ENCODE assay signal across 14 cellular contexts in the genomic region with DNA sequence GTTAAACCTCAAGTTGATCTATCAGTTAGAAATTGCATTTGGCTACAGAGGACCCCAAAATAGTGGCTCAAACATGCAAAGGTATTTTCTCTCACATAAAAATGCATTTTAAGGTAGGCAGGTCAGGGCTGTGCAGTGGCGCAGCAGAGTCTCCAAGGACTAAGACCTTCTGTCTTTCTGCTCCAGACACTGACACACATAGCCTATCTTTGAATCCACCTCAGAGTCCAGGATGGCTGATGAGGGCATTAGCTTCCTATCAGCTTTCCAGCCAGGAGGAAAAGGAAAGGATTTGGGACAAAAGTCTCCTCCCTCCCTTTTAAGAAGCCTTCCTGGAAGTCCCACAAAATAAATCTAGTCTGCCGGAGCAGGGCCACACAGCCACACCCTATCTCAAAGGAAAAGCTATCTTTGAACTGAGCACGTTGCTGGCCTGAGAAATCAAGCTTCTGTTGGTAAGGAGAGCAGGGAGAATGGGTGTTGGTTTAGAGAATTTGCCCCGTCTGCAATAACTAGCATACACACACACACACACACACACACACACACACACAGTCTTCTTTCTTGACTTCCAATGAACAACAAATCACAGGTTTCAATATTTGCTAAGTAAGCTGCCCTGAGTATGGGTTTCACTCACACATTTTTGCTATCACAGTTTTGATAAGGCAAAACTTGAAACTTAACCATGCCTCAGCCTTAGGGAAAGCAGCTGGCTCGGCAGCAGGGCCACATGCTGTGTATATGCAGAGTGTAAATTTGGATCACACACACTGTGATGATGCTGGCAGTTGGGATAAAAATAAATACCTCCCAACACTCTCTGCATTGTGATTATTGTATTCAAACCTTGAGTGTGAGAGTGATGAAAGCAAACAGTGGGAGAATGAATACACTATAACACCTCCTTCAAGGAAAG.
DNase-seq lines count a peak whose midpoint lies in the region; ATAC-seq and TF ChIP-seq lines count a peak whose summit lies in the region.
"Had no signal": no experiment of that assay in that cellular context is flagged by ENCODE, and none has a peak within 500 bp of the region (broad histone marks: within the 10 kb centered on the region; RNA-seq: fewer than 3 reads in every experiment).

No MANE protein-coding gene starts in this region.

- DNase-seq in Right ventricle myocardium inferior (ENCODE audit: missing footprints) (no peak), right atrium auricular region (ENCODE audit: low spot score) (no peak), T-cell (no peak), right cardiac atrium (peak in 2 of 3 donors; percentile 20 to 46), stomach (peak; percentile 42), H7 (no peak), omental fat pad (ENCODE audit: low spot score) (no peak)
- DNase-seq in activated naive CD8-positive, alpha-beta T cell treated with anti-CD3 and anti-CD28 coated beads, Interleukin-2, amount 50 U/mL, for 24 hours, result no peak
- DNase-seq: AML-193, aorta had no signal

- peak overlapping the region; percentile 92 to 93 for H3K27ac Mint-ChIP-seq in T-cell
- no peak overlapping the region for H3K27ac Mint-ChIP-seq in activated naive CD8-positive, alpha-beta T cell treated with anti-CD3 and anti-CD28 coated beads, Interleukin-2, amount 50 U/mL, for 24 hours

- ATAC-seq in Right ventricle myocardium inferior (peak; percentile 81), T-cell (replicated peaks in 1 of 4) (peak; percentile 34 to 46 (median 38)), right cardiac atrium (peak; percentile 78 to 93), omental fat pad (ENCODE audit: low FRiP score) (no peak)
- no peak for ATAC-seq in activated naive CD8-positive, alpha-beta T cell treated with anti-CD3 and anti-CD28 coated beads, Interleukin-2, amount 50 U/mL, for 24 hours

- H3K4me1 Mint-ChIP-seq in T-cell, result peaks cover 77 to 90% (median 79%) of the 10 kb centered on the region in 3 donors
- peaks cover 30% of the 10 kb centered on the region for H3K4me1 Mint-ChIP-seq in activated naive CD8-positive, alpha-beta T cell treated with anti-CD3 and anti-CD28 coated beads, Interleukin-2, amount 50 U/mL, for 24 hours

- no peak for TF ChIP-seq POLR2A in stomach (IDR thresholded peaks at IDR 0.05)

- H3K36me3 ChIP-seq in right atrium auricular region (no peaks in the 10 kb centered on the region), stomach (no peaks in the 10 kb centered on the region), H7 (replicated peaks; ENCODE audit: control insufficient read depth, insufficient read depth, low read length) (no peaks in the 10 kb centered on the region)
- H3K36me3 ChIP-seq: HAP-1, thoracic aorta had no signal

- peaks cover 0 to 4% (median 0%) of the 10 kb centered on the region in 3 donors for H3K9me3 Mint-ChIP-seq in T-cell
- H3K9me3 Mint-ChIP-seq in activated naive CD8-positive, alpha-beta T cell treated with anti-CD3 and anti-CD28 coated beads, Interleukin-2, amount 50 U/mL, for 24 hours, result peaks cover 4% of the 10 kb centered on the region
- H3K9me3 Mint-ChIP-seq: neural crest cell had no signal

- WGBS in right cardiac atrium, result 26% methylated on average over 5 of the region's 5 CpGs
- WGBS in stomach, 5 donors, result 20 to 47% (median 26%) methylated on average over 5 of the region's 5 CpGs

- TF ChIP-seq EP300 in stomach (IDR thresholded peaks at IDR 0.05), result no peak

- H3K27me3 ChIP-seq in right atrium auricular region (no peaks in the 10 kb centered on the region), right cardiac atrium (ENCODE audit: control insufficient read depth, insufficient read depth) (no peaks in the 10 kb centered on the region), stomach (no peaks in the 10 kb centered on the region), H7 (ENCODE audit: control insufficient read depth, insufficient read depth, low read length) (no peaks in the 10 kb centered on the region)

- H3K27me3 Mint-ChIP-seq in T-cell, result no peaks in the 10 kb centered on the region
- no peaks in the 10 kb centered on the region for H3K27me3 Mint-ChIP-seq in activated naive CD8-positive, alpha-beta T cell treated with anti-CD3 and anti-CD28 coated beads, Interleukin-2, amount 50 U/mL, for 24 hours

- CTCF ChIA-PET in T-cell (lab: Charles Lee), result interaction anchor here (1.4 to 1.7 kb wide), 2 partner anchors 12 to 139 kb away, joined by 4 to 6 read pairs; no protein-coding TSS in a partner anchor

- no peak overlapping the region for H3K27ac ChIP-seq in right atrium auricular region
- H3K27ac ChIP-seq in right cardiac atrium (ENCODE audit: low read length), result peak overlapping the region; percentile 12
- H3K27ac ChIP-seq in stomach, result peak overlapping the region; percentile 48 to 68 (median 58)
- H3K27ac ChIP-seq: epithelial cell of prostate, thoracic aorta had no signal

- H3K36me3 Mint-ChIP-seq in T-cell, result no peaks in the 10 kb centered on the region
- H3K36me3 Mint-ChIP-seq in activated naive CD8-positive, alpha-beta T cell treated with anti-CD3 and anti-CD28 coated beads, Interleukin-2, amount 50 U/mL, for 24 hours (ENCODE audit: low read depth), result no peaks in the 10 kb centered on the region

- intact Hi-C loops in Right ventricle myocardium inferior (cut with DNase I), result loop anchor here (5.0 to 10.0 kb wide), 2 partner anchors 114 to 119 kb away; partner anchors contain the start of gene MAP3K1
- intact Hi-C loops in right cardiac atrium (cut with DNase I), result loop anchor here in 1 of 4 donors (10.0 kb wide), 1 partner anchor 116 kb away; the partner anchor contains the start of gene MAP3K1
- intact Hi-C loops in stomach (cut with DNase I; ENCODE audit: low total_unique reads), result no loop called here

- peak overlapping the region in 1 of 3 donors; percentile 41 for H3K4me3 Mint-ChIP-seq in T-cell
- no peak overlapping the region for H3K4me3 Mint-ChIP-seq in activated naive CD8-positive, alpha-beta T cell treated with anti-CD3 and anti-CD28 coated beads, Interleukin-2, amount 50 U/mL, for 24 hours

- H3K4me3 ChIP-seq in right atrium auricular region (no peak overlapping the region), right cardiac atrium (ENCODE audit: low read length) (no peak overlapping the region), stomach (no peak overlapping the region), H7 (ENCODE audit: insufficient read depth, low read depth, low read length) (no peak overlapping the region)
- H3K4me3 ChIP-seq: HAP-1, thoracic aorta had no signal

- POLR2A ChIA-PET in T-cell (lab: Charles Lee), result interaction anchor here (0.6 to 0.8 kb wide), 3 partner anchors 124 to 1673 kb away, joined by 3 to 4 read pairs (median 3); no protein-coding TSS in a partner anchor

- H3K4me1 ChIP-seq in right atrium auricular region (peaks cover 0 to 19% of the 10 kb centered on the region in 2 donors), right cardiac atrium (ENCODE audit: control insufficient read depth, insufficient read depth, low read length) (peaks cover 12% of the 10 kb centered on the region), stomach (peaks cover 4 to 21% (median 13%) of the 10 kb centered on the region in 4 donors)
- H3K4me1 ChIP-seq: HAP-1 had no signal

- TF ChIP-seq CTCF in right atrium auricular region (IDR thresholded peaks at IDR 0.05) (no peak), stomach (IDR thresholded peaks at IDR 0.05) (no peak), omental fat pad (IDR thresholded peaks at IDR 0.05) (no peak)

- H3K9me3 ChIP-seq in right atrium auricular region (no peaks in the 10 kb centered on the region), right cardiac atrium (ENCODE audit: control insufficient read depth, low read length) (no peaks in the 10 kb centered on the region), stomach (no peaks in the 10 kb centered on the region)
- H3K9me3 ChIP-seq: HAP-1, thoracic aorta had no signal

Comparison
In these comparisons a context has a peak if more than half of its experiments do, and no peak if none do; other contexts are left out.
1. DNase-seq: peak in right cardiac atrium (2 of 3) and stomach (single experiment); none in Right ventricle myocardium inferior (single experiment), right atrium auricular region (single experiment), T-cell (0 of 34), H7 (single experiment), activated naive CD8-positive, alpha-beta T cell treated with anti-CD3 and anti-CD28 coated beads, Interleukin-2, amount 50 U/mL, for 24 hours (single experiment) and omental fat pad (single experiment).
2. H3K27ac ChIP-seq: peak in right cardiac atrium (single experiment) and stomach (5 of 5); none in right atrium auricular region (0 of 2).
3. ATAC-seq: peak in Right ventricle myocardium inferior (single experiment), T-cell (4 of 4) and right cardiac atrium (2 of 2); none in activated naive CD8-positive, alpha-beta T cell treated with anti-CD3 and anti-CD28 coated beads, Interleukin-2, amount 50 U/mL, for 24 hours (single experiment) and omental fat pad (single experiment).